Comparison of ENCODE assay signal across 8 cellular contexts in genomic region chr21:46458315-46459023, GRCh38. TPM values are rescaled to one million over a fixed set of nuclear protein-coding genes. Genes with fewer than 3 reads are reported as not detected.
DNase-seq lines count a peak whose midpoint lies in the region; ATAC-seq and TF ChIP-seq lines count a peak whose summit lies in the region.

Gene DIP2A, plus strand, starts transcription at chr21:46458891. Its CDS starts 241 bp downstream, at chr21:46459132.

- H3K9me3 ChIP-seq in SK-N-SH, result no peaks in the 10 kb centered on the region

- H4K20me1 ChIP-seq in SK-N-SH (ENCODE audit: insufficient read depth), result peaks cover 10% of the 10 kb centered on the region

- peaks cover 29% of the 10 kb centered on the region for H3F3A ChIP-seq in SK-N-SH (replicated peaks; ENCODE audit: insufficient read depth)

- CTCF ChIA-PET in GM10248 (lab: Yijun Ruan, JAX), result interaction anchor here (0.8 to 2.1 kb wide), 4 partner anchors 12 to 315 kb away, joined by 3 to 8 read pairs (median 4); no protein-coding TSS in a partner anchor
- CTCF ChIA-PET in SK-N-SH (lab: Yijun Ruan, JAX), result interaction anchor here (1.0 to 1.1 kb wide), 2 partner anchors 11 to 181 kb away, joined by 3 read pairs; no protein-coding TSS in a partner anchor

- H3K4me1 ChIP-seq in SK-N-SH (ENCODE audit: control insufficient read depth in 1 of 2, insufficient read depth in 2 of 2, low read depth in 1 of 2, low read length in 1 of 2), result peaks cover 25 to 29% of the 10 kb centered on the region in 2 experiments

- no peak for TF ChIP-seq RAD21 in SK-N-SH (IDR thresholded peaks at IDR 0.05; ENCODE audit: low read length)

- H3K27me3 ChIP-seq in SK-N-SH (ENCODE audit: insufficient read depth), result no peaks in the 10 kb centered on the region

- peak within 1 kb of the TSS; percentile 88 for H2AFZ ChIP-seq in SK-N-SH (ENCODE audit: low read depth)

- TF ChIP-seq CTCF in GM10248 (IDR thresholded peaks at IDR 0.05; ENCODE audit: control extremely low read depth, extremely low read depth, low read depth, missing control alignments) (no peak), SK-N-SH (IDR thresholded peaks at IDR 0.05) (no peak)

- DNase-seq in GM10248 (ENCODE audit: extremely low spot score) (peak; percentile 100), NCI-H1092 (lab: John Stamatoyannopoulos, UW) (peak; percentile 95), SK-N-SH (peak; percentile 100), germinal center (ENCODE audit: low spot score) (peak; percentile 100), non-pigmented ciliary epithelial cell (ENCODE audit: low read depth) (peak; percentile 69), substantia nigra (lab: John Stamatoyannopoulos, UW) (peak; percentile 74 to 97 (median 93))
- peak; percentile 93 for DNase-seq in activated naive CD4-positive, alpha-beta T cell treated with anti-CD3 and anti-CD28 coated beads, Interleukin-2, amount 50 U/mL, for 16 hours

- H3K79me2 ChIP-seq in SK-N-SH (ENCODE audit: insufficient read depth), result peaks cover 68% of the 10 kb centered on the region

- H3K9me2 ChIP-seq in SK-N-SH, result no peaks in the 10 kb centered on the region

- H3K9ac ChIP-seq in SK-N-SH, result peak within 1 kb of the TSS; percentile 95

- peak within 1 kb of the TSS; percentile 75 to 87 for H3K27ac ChIP-seq in SK-N-SH (ENCODE audit: low read depth in 2 of 2, low read length in 1 of 2)
- peak within 1 kb of the TSS; percentile 96 for H3K27ac ChIP-seq in substantia nigra (ENCODE audit: low read depth, low read length, poor library complexity, severe bottlenecking)

- peaks cover 3 to 7% of the 10 kb centered on the region in 2 experiments for H3K36me3 ChIP-seq in SK-N-SH (replicated peaks in 1 of 2; ENCODE audit: control insufficient read depth in 1 of 2, insufficient read depth in 2 of 2, low read length in 1 of 2)

- WGBS in SK-N-SH (ENCODE audit: low lambda C conversion rate), result 0% methylated on average over 16 of the region's 91 CpGs

- peak within 1 kb of the TSS; percentile 99 for H3K4me2 ChIP-seq in SK-N-SH

- TF ChIP-seq EP300 in SK-N-SH (IDR thresholded peaks at IDR 0.05; ENCODE audit: borderline replicate concordance in 1 of 2, low read depth in 1 of 2, low read length in 1 of 2), result peak; percentile 18 to 82; a peak in 2 of 4 replicates

- POLR2A ChIA-PET in GM10248 (lab: Yijun Ruan, JAX), result interaction anchor here (0.5 to 0.6 kb wide), 2 partner anchors 17 to 152 kb away, joined by 3 to 4 read pairs; no protein-coding TSS in a partner anchor
- POLR2A ChIA-PET in SK-N-SH (lab: Yijun Ruan, JAX), result interaction anchor here (1.3 to 1.4 kb wide), 2 partner anchors 177 kb away, joined by 5 to 8 read pairs; partner anchors contain the start of gene PRMT2

- H3K4me3 ChIP-seq in SK-N-SH (ENCODE audit: low read depth in 2 of 2, low read length in 1 of 2), result peak within 1 kb of the TSS; percentile 78 to 88

- peak; percentile 96 for ATAC-seq in HG02610 (IDR thresholded peaks at IDR 0.05; ENCODE audit: unreplicated experiment)

TF ChIP-seq in SK-N-SH, 30 proteins besides CTCF, POLR2A, EP300 and RAD21:
- TF ChIP-seq ELF1 (IDR thresholded peaks at IDR 0.05) (no peak), IRF3 (IDR thresholded peaks at IDR 0.05; ENCODE audit: low read depth, low read length) (peak; percentile 50; the same call in 1 of the 2 replicates), MXI1 (IDR thresholded peaks at IDR 0.05; ENCODE audit: low read depth, low read length) (peak; percentile 72), POLR2AphosphoS5 (IDR thresholded peaks at IDR 0.05; ENCODE audit: low read depth, low read length) (peak; percentile 74; the same call in 1 of the 2 replicates), RFX5 (IDR thresholded peaks at IDR 0.05; ENCODE audit: low read length) (peak; percentile 98), MAX (IDR thresholded peaks at IDR 0.05; ENCODE audit: low read depth) (peak; percentile 87), YY1 (IDR thresholded peaks at IDR 0.05; ENCODE audit: low read depth) (peak; percentile 67; the same call in 1 of the 2 replicates), GATA2 (CRISPR knock-in tag; IDR thresholded peaks at IDR 0.05) (no peak), SIN3A (IDR thresholded peaks at IDR 0.05; ENCODE audit: borderline replicate concordance, low read depth, low read length) (peak; percentile 96), NRF1 (IDR thresholded peaks at IDR 0.05; ENCODE audit: low read depth, low read length) (peak; percentile 91), TAF1 (IDR thresholded peaks at IDR 0.05; ENCODE audit: borderline replicate concordance, low read depth, low read length) (peak; percentile 75)

RNA-seq across cellular contexts. Expression of gene DIP2A, which starts in this region (rescaled TPM):
- 26.9 and 33.1 TPM in 2 replicates for polyA plus RNA-seq in SK-N-SH (2012; rRNA removed)
- polyA plus RNA-seq in SK-N-SH (2012; cell fraction: cytosol; rRNA removed), result 15.2 and 16.7 TPM in 2 replicates
- polyA plus RNA-seq in SK-N-SH (2012; cell fraction: nucleus; rRNA removed), result 105 and 109 TPM in 2 replicates

Comparison
In these comparisons a context has a peak if more than half of its experiments do, and no peak if none do; other contexts are left out.
1. Peak in every context shown above with its lines: DNase-seq, ATAC-seq, H3K4me3 ChIP-seq and H3K27ac ChIP-seq.